In the genomic region with DNA sequence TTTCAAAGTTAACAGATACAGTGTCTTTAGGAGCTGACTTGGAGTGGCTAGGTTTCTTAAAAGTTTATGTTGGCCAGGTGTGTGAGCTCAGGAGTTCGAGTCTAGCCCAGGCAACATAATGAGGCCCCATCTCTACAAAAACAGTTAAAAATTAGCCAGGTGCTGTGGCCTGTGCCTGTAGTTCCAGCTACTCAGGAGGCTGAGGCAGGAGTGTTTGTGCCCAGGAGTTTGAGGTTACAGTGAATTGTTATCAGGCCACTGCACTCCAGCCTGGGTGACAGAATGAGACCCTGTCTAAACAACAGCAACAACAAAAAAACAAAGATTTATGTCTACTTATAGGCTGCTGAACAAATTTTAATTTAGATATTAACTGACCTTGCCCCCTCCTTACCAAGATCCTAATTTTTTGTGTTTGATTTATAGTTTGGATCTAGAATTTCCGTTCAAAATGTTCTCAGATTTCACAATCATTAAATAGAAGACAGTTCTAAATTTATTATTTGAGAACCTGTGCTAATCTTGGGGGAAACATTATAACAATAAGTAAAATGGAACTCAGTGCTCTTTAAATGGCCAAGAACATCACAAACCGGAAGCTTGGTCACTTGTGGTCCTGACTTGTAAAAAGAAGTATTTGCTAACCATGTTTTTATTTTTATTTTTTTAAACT, we compare ENCODE assay signal across 18 cellular contexts.
"Had no signal": no experiment of that assay in that cellular context is flagged by ENCODE, and none has a peak within 500 bp of the region (broad histone marks: within the 10 kb centered on the region; RNA-seq: fewer than 3 reads in every experiment).

No MANE protein-coding gene starts in this region.

- H3K4me1 Mint-ChIP-seq: neural progenitor cell had no signal

- H3K4me3 ChIP-seq: coronary artery, neural progenitor cell, ovary, tibial artery, vagina had no signal

- H3K4me1 ChIP-seq: foreskin keratinocyte had no signal

- H3K4me3 Mint-ChIP-seq: activated B cell treated with CpG ODN at 0.5 μM for 24 hours; activated CD4-positive, alpha-beta T cell treated with anti-CD3 and anti-CD28 coated beads, Interleukin-2, amount 10 ng/mL, durations not matched to agents 24 days and 14 days; activated naive CD4-positive, alpha-beta T cell treated with anti-CD3 and anti-CD28 coated beads for 36 hours; activated T-helper 17 cell treated with anti-CD3 and anti-CD28 coated beads, Interleukin-2, amount 50 U/mL, for 72 hours; neural progenitor cell; stimulated activated effector memory CD8-positive, alpha-beta T cell treated with anti-CD3 and anti-CD28 coated beads, Interleukin-12 subunit alpha, Interleukin-12 subunit beta, amount 100 ng/mL, for 72 hours had no signal

- H3K27ac Mint-ChIP-seq: activated B cell treated with CpG ODN at 0.5 μM for 24 hours; activated CD4-positive, alpha-beta T cell treated with anti-CD3 and anti-CD28 coated beads, Interleukin-2, amount 10 ng/mL, durations not matched to agents 24 days and 14 days; activated naive CD4-positive, alpha-beta T cell treated with anti-CD3 and anti-CD28 coated beads for 36 hours; activated T-helper 17 cell treated with anti-CD3 and anti-CD28 coated beads, Interleukin-2, amount 50 U/mL, for 72 hours; neural progenitor cell; stimulated activated effector memory CD8-positive, alpha-beta T cell treated with anti-CD3 and anti-CD28 coated beads, Interleukin-12 subunit alpha, Interleukin-12 subunit beta, amount 100 ng/mL, for 72 hours had no signal

- H3K9me3 ChIP-seq: ovary, tibial artery, vagina had no signal

- H3K9me3 Mint-ChIP-seq: activated B cell treated with CpG ODN at 0.5 μM for 24 hours; activated naive CD4-positive, alpha-beta T cell treated with anti-CD3 and anti-CD28 coated beads for 36 hours; stimulated activated effector memory CD8-positive, alpha-beta T cell treated with anti-CD3 and anti-CD28 coated beads, Interleukin-12 subunit alpha, Interleukin-12 subunit beta, amount 100 ng/mL, for 72 hours had no signal

- DNase-seq: activated B cell treated with CpG ODN at 0.5 μM for 24 hours; activated CD4-positive, alpha-beta T cell treated with anti-CD3 and anti-CD28 coated beads, Interleukin-2, amount 10 ng/mL, durations not matched to agents 24 days and 14 days; activated CD8-positive, alpha-beta memory T cell treated with anti-CD3 and anti-CD28 coated beads for 24 hours; activated naive CD4-positive, alpha-beta T cell treated with anti-CD3 and anti-CD28 coated beads for 36 hours; caudate nucleus; effector CD4-positive, alpha-beta T cell; foreskin keratinocyte; head of caudate nucleus; left ventricle myocardium superior; mesendoderm; ovary; small intestine; tibial artery had no signal

- ATAC-seq: activated T-helper 17 cell treated with anti-CD3 and anti-CD28 coated beads, Interleukin-2, amount 50 U/mL, for 72 hours; foreskin keratinocyte; left ventricle myocardium superior; stimulated activated effector memory CD8-positive, alpha-beta T cell treated with anti-CD3 and anti-CD28 coated beads, Interleukin-12 subunit alpha, Interleukin-12 subunit beta, amount 100 ng/mL, for 72 hours had no signal

- H3K27me3 ChIP-seq: foreskin keratinocyte, neural progenitor cell, ovary, tibial artery, vagina had no signal

- H3K36me3 Mint-ChIP-seq: stimulated activated effector memory CD8-positive, alpha-beta T cell treated with anti-CD3 and anti-CD28 coated beads, Interleukin-12 subunit alpha, Interleukin-12 subunit beta, amount 100 ng/mL, for 72 hours had no signal

- H3K27ac ChIP-seq: coronary artery, foreskin keratinocyte, neural progenitor cell, ovary, tibial artery, vagina had no signal

- H3K36me3 ChIP-seq: neural progenitor cell, ovary, tibial artery, vagina had no signal

- H3K27me3 Mint-ChIP-seq: activated B cell treated with CpG ODN at 0.5 μM for 24 hours; activated CD4-positive, alpha-beta T cell treated with anti-CD3 and anti-CD28 coated beads, Interleukin-2, amount 10 ng/mL, durations not matched to agents 24 days and 14 days; activated T-helper 17 cell treated with anti-CD3 and anti-CD28 coated beads, Interleukin-2, amount 50 U/mL, for 72 hours had no signal
